1 cellular context compared by ENCODE assay signal in genomic region chr15:39131605-39132004, GRCh38.
TF ChIP-seq lines count a peak whose summit lies in the region.

No MANE protein-coding gene starts in this region.

TF ChIP-seq in WTC11, 78 proteins besides CTCF, POLR2A, EP300 and RAD21 (continued from another document):
- TF ChIP-seq ARID4B (CRISPR knock-in tag; IDR thresholded peaks at IDR 0.05; ENCODE audit: borderline replicate concordance) (no peak), E2F1 (CRISPR knock-in tag; IDR thresholded peaks at IDR 0.05) (no peak), ZNF423 (CRISPR knock-in tag; IDR thresholded peaks at IDR 0.05) (no peak), AR (CRISPR knock-in tag; IDR thresholded peaks at IDR 0.05) (no peak), IRF1 (CRISPR knock-in tag; IDR thresholded peaks at IDR 0.05) (no peak)
TF ChIP-seq in WTC11: peak in this region for 0.
